Comparison of ENCODE assay signal across 9 cellular contexts in genomic region chr19:14871619-14872230, GRCh38. TPM values are rescaled to one million over a fixed set of nuclear protein-coding genes. Genes with fewer than 3 reads are reported as not detected.
DNase-seq lines count a peak whose midpoint lies in the region; ATAC-seq, FAIRE-seq and TF ChIP-seq lines count a peak whose summit lies in the region.
"Had no signal": no experiment of that assay in that cellular context is flagged by ENCODE, and none has a peak within 500 bp of the region (broad histone marks: within the 10 kb centered on the region; RNA-seq: fewer than 3 reads in every experiment).

No MANE protein-coding gene starts in this region.

- H3K9me2 ChIP-seq in PC-9 (ENCODE audit: insufficient read depth): no peaks in the 10 kb centered on the region; the same call in 1 of the 2 replicates

- no peaks in the 10 kb centered on the region for H3F3A ChIP-seq in PC-9 (ENCODE audit: insufficient read depth, low read depth)

- no peak overlapping the region for H3K4me3 Mint-ChIP-seq in activated T-cell treated with anti-CD3 and anti-CD28 coated beads, Interleukin-2, amount 50 U/mL, for 4 hours

- CTCF ChIA-PET in PC-9 (lab: Charles Lee): no interaction called here

- no peak for ATAC-seq in activated T-cell treated with anti-CD3 and anti-CD28 coated beads, Interleukin-2, amount 50 U/mL, for 4 hours
- no peak for ATAC-seq in GM21619 (IDR thresholded peaks at IDR 0.05; ENCODE audit: unreplicated experiment)

- H2AFZ ChIP-seq in PC-9: no peak overlapping the region

- no peak for TF ChIP-seq POLR2A in GM12891 (IDR thresholded peaks at IDR 0.05; ENCODE audit: low read depth, low read length)

- no peaks in the 10 kb centered on the region for H3K36me3 ChIP-seq in PC-9 (ENCODE audit: low read depth)

- FAIRE-seq in GM12891 (lab: Jason Lieb, UNC): no peak

- no peaks in the 10 kb centered on the region for H3K4me1 Mint-ChIP-seq in activated T-cell treated with anti-CD3 and anti-CD28 coated beads, Interleukin-2, amount 50 U/mL, for 4 hours (ENCODE audit: low read depth)

- no peaks in the 10 kb centered on the region for H3K9me3 Mint-ChIP-seq in activated T-cell treated with anti-CD3 and anti-CD28 coated beads, Interleukin-2, amount 50 U/mL, for 4 hours

- no peaks in the 10 kb centered on the region for H3K79me2 ChIP-seq in PC-9 (ENCODE audit: low read depth)

- no peaks in the 10 kb centered on the region for H3K27me3 ChIP-seq in PC-9 (ENCODE audit: insufficient read depth, low read depth)

- intact Hi-C loops in PC-9 (cut with micrococcal nuclease; ENCODE audit: unreplicated experiment): loop anchor here (1.0 to 5.0 kb wide), 3 partner anchors 281 to 685 kb away; partner anchors contain the start of gene NDUFB7

- H3K4me3 ChIP-seq in PC-9: no peak overlapping the region
- H3K4me3 ChIP-seq in fibroblast of pulmonary artery (replicated peaks; ENCODE audit: low read depth, low read length): no peak overlapping the region

- H3K36me3 Mint-ChIP-seq in activated T-cell treated with anti-CD3 and anti-CD28 coated beads, Interleukin-2, amount 50 U/mL, for 4 hours (ENCODE audit: insufficient read depth): no peaks in the 10 kb centered on the region

- no peak overlapping the region for H3K27ac ChIP-seq in 22Rv1
- H3K27ac ChIP-seq in PC-9: no peak overlapping the region

- H4K20me1 ChIP-seq in PC-9 (ENCODE audit: insufficient read depth): no peaks in the 10 kb centered on the region

- no peak overlapping the region for H3K4me2 ChIP-seq in PC-9

- H3K4me1 ChIP-seq in PC-9 (replicated peaks; ENCODE audit: insufficient read depth): peaks cover 6% of the 10 kb centered on the region; the same call in 1 of the 2 replicates

- TF ChIP-seq CTCF in 22Rv1 (IDR thresholded peaks at IDR 0.05) (peak; percentile 72), GM10266 (IDR thresholded peaks at IDR 0.05; ENCODE audit: control insufficient read depth, insufficient read depth, low read depth, missing control alignments) (peak; percentile 37), PC-9 (conservative IDR thresholded peaks at IDR 0.05) (peak; percentile 91), fibroblast of pulmonary artery (IDR thresholded peaks at IDR 0.05; ENCODE audit: low read length, missing control alignments) (peak; percentile 57)

- POLR2A ChIA-PET in PC-9 (lab: Charles Lee; ENCODE audit: unreplicated experiment): no interaction called here

- H3K27me3 Mint-ChIP-seq in activated T-cell treated with anti-CD3 and anti-CD28 coated beads, Interleukin-2, amount 50 U/mL, for 4 hours (ENCODE audit: low read depth): peaks cover 46% of the 10 kb centered on the region

- H3K9me3 ChIP-seq in PC-9 (ENCODE audit: insufficient read depth, low read depth): no peaks in the 10 kb centered on the region

- no TSS peak for BruUV-seq in PC-9 (replicated peaks; lab: Mats Ljungman, UMichigan)

- DNase-seq in GM10266 (ENCODE audit: extremely low spot score) (peak; percentile 21), PC-9 (peak; percentile 0 to 59), fibroblast of pulmonary artery (ENCODE audit: low read depth) (peak; percentile 32), GM12891 (ENCODE audit: insufficient read length, low spot score) (no peak), NCI-H226 (no peak)
- no peak for DNase-seq in activated T-cell treated with anti-CD3 and anti-CD28 coated beads, Interleukin-2, amount 50 U/mL, for 4 hours

TF ChIP-seq in GM12891, 5 proteins besides CTCF, POLR2A, EP300 and RAD21:
- TF ChIP-seq TAF1 (IDR thresholded peaks at IDR 0.05; ENCODE audit: low read depth, low read length) (no peak), PAX5 (IDR thresholded peaks at IDR 0.05; ENCODE audit: insufficient read depth, low read length, severe bottlenecking) (no peak), SPI1 (IDR thresholded peaks at IDR 0.05; ENCODE audit: low read depth, low read length) (no peak), POLR2AphosphoS5 (IDR thresholded peaks at IDR 0.05; ENCODE audit: low read depth, low read length) (no peak), POU2F2 (IDR thresholded peaks at IDR 0.05; ENCODE audit: low read depth, low read length) (no peak)

RNA-seq across cellular contexts. Expression of gene OR7A17, which starts 14.2 kb away (rescaled TPM):
- not detected in 2 replicates for total RNA-seq in PC-9 (2021)
- not detected for polyA plus RNA-seq in GM12891 (2012; ENCODE audit: low read depth, missing spikeins)
- total RNA-seq in activated T-cell treated with anti-CD3 and anti-CD28 coated beads, Interleukin-2, amount 50 U/mL, for 4 hours: not detected
- total RNA-seq: cardiac septum had no signal

RNA-seq across cellular contexts. Expression of gene OR7A10, which starts 23.0 kb away (rescaled TPM):
- total RNA-seq in PC-9 (2021): not detected in 2 replicates
- not detected for polyA plus RNA-seq in GM12891 (2012; ENCODE audit: low read depth, missing spikeins)
- total RNA-seq in activated T-cell treated with anti-CD3 and anti-CD28 coated beads, Interleukin-2, amount 50 U/mL, for 4 hours: not detected
- total RNA-seq: cardiac septum had no signal

RNA-seq across cellular contexts. Expression of gene OR7A5, which starts 36.7 kb away (rescaled TPM):
- total RNA-seq in PC-9 (2021): not detected in 2 replicates
- polyA plus RNA-seq in GM12891 (2012; ENCODE audit: low read depth, missing spikeins): not detected
- not detected for total RNA-seq in activated T-cell treated with anti-CD3 and anti-CD28 coated beads, Interleukin-2, amount 50 U/mL, for 4 hours
- total RNA-seq: cardiac septum had no signal

RNA-seq across cellular contexts. Expression of gene OR7C1, which starts 36.7 kb away (rescaled TPM):
- not detected in 2 replicates for total RNA-seq in PC-9 (2021)
- polyA plus RNA-seq in GM12891 (2012; ENCODE audit: low read depth, missing spikeins): 0.03 TPM
- not detected for total RNA-seq in activated T-cell treated with anti-CD3 and anti-CD28 coated beads, Interleukin-2, amount 50 U/mL, for 4 hours

Comparison
In these comparisons a context has a peak if more than half of its experiments do, and no peak if none do; other contexts are left out.
1. CTCF ChIP-seq: peak in every context shown above with its lines; median percentile 91 in PC-9; 72 in 22Rv1; 57 in fibroblast of pulmonary artery; 37 in GM10266.
2. DNase-seq: peak in GM10266 (single experiment), PC-9 (2 of 2) and fibroblast of pulmonary artery (single experiment); none in GM12891 (single experiment), activated T-cell treated with anti-CD3 and anti-CD28 coated beads, Interleukin-2, amount 50 U/mL, for 4 hours (single experiment) and NCI-H226 (single experiment).